Comparison of ENCODE assay signal across 12 cellular contexts in the genomic region with DNA sequence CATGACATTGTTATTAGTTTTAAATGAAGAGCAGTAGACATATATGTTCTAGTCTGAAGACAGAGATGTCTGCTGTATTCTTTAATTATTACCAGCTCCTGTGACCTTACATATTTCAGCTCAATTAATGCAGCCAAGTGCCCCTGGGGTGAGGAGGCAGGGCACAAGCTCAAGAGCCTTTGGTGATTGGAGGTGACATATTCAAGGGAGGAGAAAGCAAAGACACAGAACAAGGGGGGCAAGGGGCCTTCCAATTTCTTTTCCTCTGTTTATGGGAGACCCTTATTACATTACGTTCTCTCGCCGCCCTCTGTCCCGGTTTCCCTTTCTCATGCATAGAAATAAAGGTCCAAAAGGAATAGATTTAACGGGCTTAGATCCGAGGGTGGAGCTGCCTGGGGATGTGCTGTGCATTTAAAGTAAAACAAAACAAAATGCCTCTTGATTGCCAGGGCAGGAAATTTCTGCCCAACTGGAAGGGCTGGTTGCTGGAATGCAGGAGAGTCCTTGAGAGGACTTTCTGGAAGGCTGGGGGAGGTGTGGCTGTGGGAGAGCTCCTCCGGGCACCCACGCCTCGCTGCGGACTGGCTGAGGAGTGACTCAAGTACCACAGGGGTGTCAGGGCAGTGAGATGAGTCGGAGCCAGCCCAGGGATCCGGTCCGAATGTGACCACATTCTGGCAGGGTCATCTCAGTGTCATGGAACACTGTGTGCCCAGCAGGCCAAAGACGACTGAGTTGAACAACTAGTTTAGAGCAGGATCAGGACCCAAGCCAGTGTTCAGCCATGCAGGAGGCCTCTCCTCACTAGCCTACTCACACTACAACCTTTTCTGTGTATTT. TPM values are rescaled to one million over a fixed set of nuclear protein-coding genes. Genes with fewer than 3 reads are reported as not detected.
DNase-seq lines count a peak whose midpoint lies in the region; ATAC-seq, FAIRE-seq and TF ChIP-seq lines count a peak whose summit lies in the region.
"Had no signal": no experiment of that assay in that cellular context is flagged by ENCODE, and none has a peak within 500 bp of the region (broad histone marks: within the 10 kb centered on the region; RNA-seq: fewer than 3 reads in every experiment).

No MANE protein-coding gene starts in this region.

- H3K9me3 ChIP-seq in pancreas, result no peaks in the 10 kb centered on the region

- H3K27ac ChIP-seq in pancreas (peak overlapping the region in 3 of 4 donors; percentile 19 to 58 (median 52)), coronary artery (peak overlapping the region in 1 of 2 donors; percentile 45)

- peak overlapping the region in 1 of 10 donors; percentile 29 for H3K27ac Mint-ChIP-seq in naive thymus-derived CD8-positive, alpha-beta T cell
- H3K27ac Mint-ChIP-seq: activated naive CD8-positive, alpha-beta T cell treated with anti-CD3 and anti-CD28 coated beads for 36 hours had no signal

- no peak overlapping the region for H3K4me3 Mint-ChIP-seq in naive thymus-derived CD8-positive, alpha-beta T cell
- H3K4me3 Mint-ChIP-seq: activated naive CD8-positive, alpha-beta T cell treated with anti-CD3 and anti-CD28 coated beads for 36 hours had no signal

- POLR2A ChIA-PET in naive thymus-derived CD8-positive, alpha-beta T cell (lab: Charles Lee), result no interaction called here

- no peaks in the 10 kb centered on the region for H3K4me1 ChIP-seq in pancreas

- DNase-seq in COLO829 (ENCODE audit: low spot score), result peak; percentile 61
- peak; percentile 98 for DNase-seq in RPMI7951 (ENCODE audit: low read depth)
- DNase-seq in fibroblast of mammary gland (ENCODE audit: low read depth), result peak; percentile 98
- peak in 5 of 6 donors; percentile 39 to 69 (median 68) for DNase-seq in pancreas
- DNase-seq in coronary artery (ENCODE audit: low spot score), result no peak
- no peak for DNase-seq in naive thymus-derived CD8-positive, alpha-beta T cell
- no peak for DNase-seq in T-helper 2 cell
- no peak for DNase-seq in inferior parietal cortex (ENCODE audit: extremely low spot score)
- DNase-seq: activated naive CD8-positive, alpha-beta T cell treated with anti-CD3 and anti-CD28 coated beads for 36 hours; NCI-H1436; stimulated activated CD4-positive, alpha-beta T cell treated with anti-CD3 and anti-CD28 coated beads, Interleukin-4, amount 100 ng/mL, for 1 hour had no signal

- no peaks in the 10 kb centered on the region for H3K4me1 Mint-ChIP-seq in naive thymus-derived CD8-positive, alpha-beta T cell
- H3K4me1 Mint-ChIP-seq: activated naive CD8-positive, alpha-beta T cell treated with anti-CD3 and anti-CD28 coated beads for 36 hours had no signal

- intact Hi-C loops in pancreas (cut with DNase I), result no loop called here

- H3K9me3 Mint-ChIP-seq in naive thymus-derived CD8-positive, alpha-beta T cell, result no peaks in the 10 kb centered on the region
- H3K9me3 Mint-ChIP-seq: activated naive CD8-positive, alpha-beta T cell treated with anti-CD3 and anti-CD28 coated beads for 36 hours had no signal

- 27 to 35% methylated on average over 14 of the region's 14 CpGs for WGBS in pancreas, 2 donors

- no peak for FAIRE-seq in pancreas (lab: Jason Lieb, UNC)
- FAIRE-seq: GM12878 had no signal

- H3K27me3 Mint-ChIP-seq in naive thymus-derived CD8-positive, alpha-beta T cell, result peaks cover 0 to 8% (median 5%) of the 10 kb centered on the region in 5 donors
- H3K27me3 Mint-ChIP-seq: activated naive CD8-positive, alpha-beta T cell treated with anti-CD3 and anti-CD28 coated beads for 36 hours had no signal

- H3K27me3 ChIP-seq in pancreas, result no peaks in the 10 kb centered on the region

- H3K36me3 ChIP-seq in pancreas, result no peaks in the 10 kb centered on the region

- no peak overlapping the region for H3K4me3 ChIP-seq in fibroblast of mammary gland (ENCODE audit: control insufficient read depth, low read depth, low read length)
- H3K4me3 ChIP-seq in pancreas, result no peak overlapping the region
- no peak overlapping the region for H3K4me3 ChIP-seq in coronary artery
- H3K4me3 ChIP-seq: GM12878 had no signal

- TF ChIP-seq CTCF in fibroblast of mammary gland (conservative IDR thresholded peaks at IDR 0.05; ENCODE audit: control insufficient read depth, insufficient read depth, low read depth, low read length) (peak; percentile 5), pancreas (IDR thresholded peaks at IDR 0.05) (no peak), coronary artery (IDR thresholded peaks at IDR 0.05) (no peak)

- H3K36me3 Mint-ChIP-seq in naive thymus-derived CD8-positive, alpha-beta T cell, result no peaks in the 10 kb centered on the region
- H3K36me3 Mint-ChIP-seq: activated naive CD8-positive, alpha-beta T cell treated with anti-CD3 and anti-CD28 coated beads for 36 hours had no signal

- ATAC-seq in pancreas, result peak; percentile 88 to 98 (median 93)
- no peak for ATAC-seq in naive thymus-derived CD8-positive, alpha-beta T cell
- ATAC-seq: GM12878 had no signal

RNA-seq across cellular contexts. Expression of a gene that starts 32.1 kb away (rescaled TPM):
- not detected in 2 replicates for total RNA-seq in RPMI7951 (2014; rRNA removed; shearing (Covaris generic))
- total RNA-seq in pancreas, result 1 to 10 TPM in 4 of 6 donors, under 1 TPM in 2; 0.75 to 5.4 (median 1.8) TPM
- polyA plus RNA-seq in pancreas, result 10 to 100 TPM in 1 of 2 donors, 1 to 10 TPM in 1; 3.5 to 11.5 TPM
- not detected for total RNA-seq in naive thymus-derived CD8-positive, alpha-beta T cell
- polyA plus RNA-seq in naive thymus-derived CD8-positive, alpha-beta T cell, result under 1 TPM in 1 of 3 donors, not detected in 2; 0.21 TPM
- total RNA-seq: activated naive CD8-positive, alpha-beta T cell treated with anti-CD3 and anti-CD28 coated beads for 36 hours; GM12878 had no signal
- polyA plus RNA-seq: GM12878 had no signal

Comparison
In these comparisons a context has a peak if more than half of its experiments do, and no peak if none do; other contexts are left out.
1. DNase-seq: peak in COLO829 (single experiment), RPMI7951 (single experiment), fibroblast of mammary gland (single experiment) and pancreas (5 of 6); none in coronary artery (single experiment), naive thymus-derived CD8-positive, alpha-beta T cell (0 of 10), T-helper 2 cell (0 of 5) and inferior parietal cortex (single experiment).
2. ATAC-seq: peak in pancreas (4 of 4); none in naive thymus-derived CD8-positive, alpha-beta T cell (0 of 2).